In the genomic region with DNA sequence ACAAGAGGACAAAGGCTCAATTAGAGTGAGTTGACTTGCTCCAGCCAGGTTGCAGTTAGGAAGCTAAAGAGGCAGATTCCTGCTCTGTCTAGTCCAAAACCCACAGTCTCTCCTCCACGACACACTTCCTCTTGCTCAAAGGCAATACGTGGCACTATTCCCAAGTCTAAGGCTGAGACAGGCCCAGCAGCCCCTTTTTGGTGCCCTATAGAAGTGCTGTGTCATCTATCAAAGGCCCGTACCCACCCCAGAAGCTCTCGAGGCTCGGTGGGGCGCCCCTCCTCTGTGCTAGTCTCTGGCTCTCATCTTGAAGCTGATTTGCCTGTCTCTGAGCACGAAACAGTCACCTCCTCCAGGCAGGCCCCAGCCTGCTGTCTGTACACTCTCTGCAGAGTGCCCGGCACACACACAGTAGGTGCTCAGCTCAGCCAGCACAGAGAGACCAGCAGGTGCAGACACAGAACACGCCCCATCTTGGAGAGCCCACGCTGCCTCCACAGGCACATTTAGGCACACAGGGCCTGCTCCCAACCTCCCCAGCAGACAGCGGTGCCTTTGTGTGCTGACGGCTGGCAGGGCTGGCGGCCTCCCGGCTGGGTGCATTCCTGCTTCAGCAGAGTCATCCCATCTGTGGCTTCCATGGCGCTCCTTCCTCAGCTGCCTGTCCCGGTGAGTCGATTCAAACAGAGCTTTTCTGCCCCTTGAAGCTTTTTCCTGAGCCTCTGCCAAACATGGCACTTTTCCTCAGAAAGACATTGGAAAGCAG, we compare ENCODE assay signal across 8 cellular contexts. TPM values are rescaled to one million over a fixed set of nuclear protein-coding genes. Genes with fewer than 3 reads are reported as not detected.
DNase-seq lines count a peak whose midpoint lies in the region; ATAC-seq and TF ChIP-seq lines count a peak whose summit lies in the region.

No MANE protein-coding gene starts in this region.

- H3K27me3 Mint-ChIP-seq in activated T-cell treated with anti-CD3 and anti-CD28 coated beads, Interleukin-2, amount 50 U/mL, for 4 hours (ENCODE audit: low read depth) = no peaks in the 10 kb centered on the region
- H3K27me3 Mint-ChIP-seq in osteocyte (ENCODE audit: unreplicated experiment) = no peaks in the 10 kb centered on the region

- in situ Hi-C loops in KBM-7 (cut with MboI; ENCODE audit: low pct_unique_long_range_greater_than_20kb, low sequenced_read_pairs) = no loop called here

- peak in 1 of 2 donors; percentile 3 for ATAC-seq in activated T-cell treated with anti-CD3 and anti-CD28 coated beads, Interleukin-2, amount 50 U/mL, for 4 hours
- ATAC-seq in GM21576 (IDR thresholded peaks at IDR 0.05; ENCODE audit: unreplicated experiment) = no peak

- DNase-seq in AG08396 (ENCODE audit: low spot score) (peak; percentile 76), KBM-7 (peak; percentile 56), fibroblast of peridontal ligament (ENCODE audit: extremely low read depth) (peak; percentile 67), osteocyte (ENCODE audit: extremely low spot score, unreplicated experiment) (no peak), NCI-H2107 (lab: John Stamatoyannopoulos, UW) (no peak)
- DNase-seq in activated T-cell treated with anti-CD3 and anti-CD28 coated beads, Interleukin-2, amount 50 U/mL, for 4 hours = no peak
- no peak for DNase-seq in NK-92 treated with Interleukin-12 subunit alpha and Interleukin-12 subunit beta, amount 100 ng/mL, for 24 hours (lab: John Stamatoyannopoulos, UW)

- peak overlapping the region; percentile 76 for H3K4me3 Mint-ChIP-seq in activated T-cell treated with anti-CD3 and anti-CD28 coated beads, Interleukin-2, amount 50 U/mL, for 4 hours
- no peak overlapping the region for H3K4me3 Mint-ChIP-seq in osteocyte (ENCODE audit: unreplicated experiment)

- H3K36me3 Mint-ChIP-seq in activated T-cell treated with anti-CD3 and anti-CD28 coated beads, Interleukin-2, amount 50 U/mL, for 4 hours (ENCODE audit: insufficient read depth) = peaks cover 63% of the 10 kb centered on the region
- peaks cover 59% of the 10 kb centered on the region for H3K36me3 Mint-ChIP-seq in osteocyte (ENCODE audit: unreplicated experiment)

- H3K9me3 Mint-ChIP-seq in activated T-cell treated with anti-CD3 and anti-CD28 coated beads, Interleukin-2, amount 50 U/mL, for 4 hours = no peaks in the 10 kb centered on the region
- no peaks in the 10 kb centered on the region for H3K9me3 Mint-ChIP-seq in osteocyte (ENCODE audit: unreplicated experiment)

- peaks cover 96% of the 10 kb centered on the region for H3K4me1 Mint-ChIP-seq in activated T-cell treated with anti-CD3 and anti-CD28 coated beads, Interleukin-2, amount 50 U/mL, for 4 hours (ENCODE audit: low read depth)
- peaks cover 96% of the 10 kb centered on the region for H3K4me1 Mint-ChIP-seq in osteocyte (ENCODE audit: unreplicated experiment)

- TF ChIP-seq CTCF in osteocyte (IDR thresholded peaks at IDR 0.05) = no peak

- peak overlapping the region; percentile 100 for H3K27ac Mint-ChIP-seq in osteocyte (ENCODE audit: unreplicated experiment)

RNA-seq across cellular contexts. Expression of gene MYH9, which starts 52.7 kb away (rescaled TPM):
- 100 to 1,000 TPM; 673 to 753 (median 716) TPM for total RNA-seq in activated T-cell treated with anti-CD3 and anti-CD28 coated beads, Interleukin-2, amount 50 U/mL, for 4 hours
- 938 and 1,044 TPM in 2 replicates for total RNA-seq in osteocyte

Comparison
In these comparisons a context has a peak if more than half of its experiments do, and no peak if none do; other contexts are left out.
1. DNase-seq: peak in AG08396 (single experiment), KBM-7 (single experiment) and fibroblast of peridontal ligament (single experiment); none in activated T-cell treated with anti-CD3 and anti-CD28 coated beads, Interleukin-2, amount 50 U/mL, for 4 hours (single experiment), osteocyte (single experiment), NK-92 treated with Interleukin-12 subunit alpha and Interleukin-12 subunit beta, amount 100 ng/mL, for 24 hours (single experiment) and NCI-H2107 (single experiment).